1 cellular context compared by ENCODE assay signal in genomic region chr14:93898731-93899130, GRCh38.
TF ChIP-seq lines count a peak whose summit lies in the region.

No MANE protein-coding gene starts in this region.

TF ChIP-seq in HepG2, 621 proteins besides CTCF, POLR2A, EP300 and RAD21:
- TF ChIP-seq ARID5B (CRISPR knock-in tag; IDR thresholded peaks at IDR 0.05) (no peak), SSRP1 (CRISPR knock-in tag; IDR thresholded peaks at IDR 0.05) (no peak), SNRNP70 (IDR thresholded peaks at IDR 0.05; ENCODE audit: low read depth, low read length) (no peak), STAT6 (CRISPR knock-in tag; IDR thresholded peaks at IDR 0.05; ENCODE audit: borderline replicate concordance) (no peak), DR1 (CRISPR knock-in tag; IDR thresholded peaks at IDR 0.05) (no peak), ZNF605 (CRISPR knock-in tag; IDR thresholded peaks at IDR 0.05) (no peak), IKZF5 (CRISPR knock-in tag; IDR thresholded peaks at IDR 0.05) (no peak), ZNF20 (CRISPR knock-in tag; IDR thresholded peaks at IDR 0.05) (no peak), ZNF646 (CRISPR knock-in tag; IDR thresholded peaks at IDR 0.05) (no peak), JDP2 (CRISPR knock-in tag; IDR thresholded peaks at IDR 0.05; ENCODE audit: borderline replicate concordance) (no peak), ZNF331 (CRISPR knock-in tag; IDR thresholded peaks at IDR 0.05) (no peak), AHDC1 (CRISPR knock-in tag; IDR thresholded peaks at IDR 0.05; ENCODE audit: borderline replicate concordance) (no peak), HDAC2 (CRISPR knock-in tag; IDR thresholded peaks at IDR 0.05) (no peak)
